Comparison of ENCODE assay signal across 8 cellular contexts in genomic region chr10:80203835-80204148, GRCh38. TPM values are rescaled to one million over a fixed set of nuclear protein-coding genes. Genes with fewer than 3 reads are reported as not detected.
DNase-seq lines count a peak whose midpoint lies in the region; ATAC-seq and TF ChIP-seq lines count a peak whose summit lies in the region.

No MANE protein-coding gene starts in this region.

- H2BK20ac ChIP-seq in IMR-90 (ENCODE audit: low read depth, low read length) = no peak overlapping the region

- no peak overlapping the region for H4K91ac ChIP-seq in IMR-90 (ENCODE audit: insufficient read depth, low read depth, low read length)

- H3K4me3 ChIP-seq in IMR-90 (ENCODE audit: insufficient read depth, low read depth, low read length) = peak overlapping the region; percentile 61
- H3K4me3 ChIP-seq in colonic mucosa = peak overlapping the region; percentile 88
- H3K4me3 ChIP-seq in neural progenitor cell = peak overlapping the region; percentile 77

- H4K8ac ChIP-seq in IMR-90 (ENCODE audit: low read depth in 2 of 2, low read length in 2 of 2) = no peak overlapping the region; a peak in 1 of 4 replicates

- dilution Hi-C loops in IMR-90 (cut with HindIII; ENCODE audit: low sequenced_read_pairs, unreplicated experiment) = no loop called here

- peaks cover 18% of the 10 kb centered on the region for H3K4me1 Mint-ChIP-seq in neural progenitor cell

- intact Hi-C loops in IMR-90 (cut with micrococcal nuclease) (loop anchor here (1.0 kb wide), 1 partner anchor 48 kb away; no protein-coding TSS in a partner anchor), colonic mucosa (cut with DNase I) (loop anchor here (5.0 kb wide), 1 partner anchor 41 kb away; no protein-coding TSS in a partner anchor), sciatic nerve (cut with DNase I) (loop anchor here (10.0 kb wide), 1 partner anchor 49 kb away; no protein-coding TSS in a partner anchor)

- no peak overlapping the region for H3K27ac Mint-ChIP-seq in neural progenitor cell

- peaks cover 23% of the 10 kb centered on the region for H3K4me1 ChIP-seq in IMR-90 (ENCODE audit: control insufficient read depth, insufficient read depth, low read length)
- H3K4me1 ChIP-seq in colonic mucosa = peaks cover 48% of the 10 kb centered on the region
- peaks cover 14% of the 10 kb centered on the region for H3K4me1 ChIP-seq in neural progenitor cell

- peak overlapping the region; percentile 76 for H2AK9ac ChIP-seq in IMR-90 (replicated peaks; ENCODE audit: low read depth, low read length, poor library complexity)

- peak overlapping the region; percentile 88; the same call in 1 of the 2 replicates for H3K9ac ChIP-seq in IMR-90 (ENCODE audit: low read depth, low read length)
- peak overlapping the region; percentile 96 to 99 for H3K9ac ChIP-seq in colonic mucosa (ENCODE audit: low read depth in 2 of 2, low read length in 2 of 2)
- H3K9ac ChIP-seq in neural progenitor cell = no peak overlapping the region

- peak overlapping the region; percentile 74 for H3K14ac ChIP-seq in IMR-90 (replicated peaks; ENCODE audit: low read depth, low read length)

- peak overlapping the region; percentile 78; the same call in 1 of the 2 replicates for H3K4ac ChIP-seq in IMR-90 (ENCODE audit: low read depth, low read length)

- ATAC-seq in IMR-90 (ENCODE audit: low read depth) (no peak), HG02678 (IDR thresholded peaks at IDR 0.05; ENCODE audit: unreplicated experiment) (no peak), sciatic nerve (no peak), HG02588 (IDR thresholded peaks at IDR 0.05; ENCODE audit: unreplicated experiment) (no peak)

- H3K36me3 Mint-ChIP-seq in neural progenitor cell = no peaks in the 10 kb centered on the region

- no peak; the same call in 1 of the 2 replicates for TF ChIP-seq POLR2A in IMR-90 (IDR thresholded peaks at IDR 0.05; ENCODE audit: low read depth, low read length)

- H2AFZ ChIP-seq in IMR-90 (replicated peaks; ENCODE audit: low read length, poor library complexity) (no peak overlapping the region), neural progenitor cell (replicated peaks) (no peak overlapping the region)

- peaks cover 15% of the 10 kb centered on the region for H3F3A ChIP-seq in neural progenitor cell (ENCODE audit: low read depth)

- H2AK5ac ChIP-seq in IMR-90 (ENCODE audit: low read depth, low read length) = peak overlapping the region; percentile 74; the same call in 1 of the 2 replicates

- peak overlapping the region; percentile 78 for H3K23ac ChIP-seq in IMR-90 (ENCODE audit: low read depth, low read length)

- H2BK120ac ChIP-seq in IMR-90 (ENCODE audit: low read depth, low read length) = peak overlapping the region; percentile 4; the same call in 1 of the 2 replicates

- H3K56ac ChIP-seq in IMR-90 (ENCODE audit: extremely low read depth, insufficient read depth, low read length) = peak overlapping the region; percentile 4; the same call in 1 of the 2 replicates

- no peaks in the 10 kb centered on the region for H3K9me3 ChIP-seq in IMR-90 (ENCODE audit: control insufficient read depth, insufficient read depth, low read length)
- H3K9me3 ChIP-seq in colonic mucosa = no peaks in the 10 kb centered on the region
- H3K9me3 ChIP-seq in neural progenitor cell (ENCODE audit: low read depth) = no peaks in the 10 kb centered on the region

- H4K20me1 ChIP-seq in IMR-90 (ENCODE audit: insufficient read depth, low read length) (peaks cover 52% of the 10 kb centered on the region), neural progenitor cell (ENCODE audit: low read depth) (peaks cover 5% of the 10 kb centered on the region)

- CTCF ChIA-PET in IMR-90 (lab: Yijun Ruan, JAX) = interaction anchor here (0.6 to 1.2 kb wide), 2 partner anchors 19 to 44 kb away, joined by 3 to 4 read pairs; no protein-coding TSS in a partner anchor

- peaks cover 9 to 71% of the 10 kb centered on the region in 2 experiments; a peak in 3 of 4 replicates for H3K79me1 ChIP-seq in IMR-90 (ENCODE audit: low read depth in 1 of 2, low read length in 2 of 2)

- H2BK15ac ChIP-seq in IMR-90 (ENCODE audit: low read depth, low read length) = no peak overlapping the region

- TF ChIP-seq RAD21 in IMR-90 (IDR thresholded peaks at IDR 0.05; ENCODE audit: low read length) = no peak

- in situ Hi-C loops in IMR-90 (cut with MboI; ENCODE audit: low sequenced_read_pairs) = loop anchor here (10.0 kb wide), 1 partner anchor 49 kb away; no protein-coding TSS in a partner anchor

- no peaks in the 10 kb centered on the region for H3K9me3 Mint-ChIP-seq in neural progenitor cell

- H3K27me3 ChIP-seq in IMR-90 (ENCODE audit: control insufficient read depth, insufficient read depth, low read length) (no peaks in the 10 kb centered on the region), colonic mucosa (no peaks in the 10 kb centered on the region), neural progenitor cell (peaks cover 50% of the 10 kb centered on the region)

- no peak overlapping the region for H4K5ac ChIP-seq in IMR-90 (ENCODE audit: low read depth, low read length)

- POLR2A ChIA-PET in IMR-90 (lab: Charles Lee; ENCODE audit: unreplicated experiment) = no interaction called here

- peak overlapping the region; percentile 84 for H3K4me3 Mint-ChIP-seq in neural progenitor cell

- TF ChIP-seq CTCF in IMR-90 (conservative IDR thresholded peaks at IDR 0.05; ENCODE audit: low read depth, low read length) (no peak), colonic mucosa (IDR thresholded peaks at IDR 0.05) (no peak), neural progenitor cell (IDR thresholded peaks at IDR 0.05) (no peak)

- WGBS in IMR-90 (ENCODE audit: extremely low coverage in 2 of 2, insufficient read length in 1 of 2), 2 experiments = no CpG with 5 or more reads among the region's 2 CpGs

- H2BK5ac ChIP-seq in IMR-90 (ENCODE audit: low read depth, low read length, poor library complexity, severe bottlenecking) = peak overlapping the region; percentile 94

- H3K27ac ChIP-seq in IMR-90 (ENCODE audit: insufficient read depth, low read length) (peak overlapping the region; percentile 98; the same call in 1 of the 2 replicates), colonic mucosa (peak overlapping the region; percentile 99), neural progenitor cell (no peak overlapping the region)

- peaks cover 16% of the 10 kb centered on the region for H3K27me3 Mint-ChIP-seq in neural progenitor cell (ENCODE audit: insufficient read depth, low read depth)

- no peaks in the 10 kb centered on the region for H3K79me2 ChIP-seq in neural progenitor cell (ENCODE audit: low read depth)

- peak; percentile 52 for DNase-seq in COLO668 (lab: John Stamatoyannopoulos, UW; ENCODE audit: unreplicated experiment)
- DNase-seq in IMR-90 = no peak
- DNase-seq in colonic mucosa = no peak
- DNase-seq in neural progenitor cell (ENCODE audit: low spot score) = no peak
- no peak for DNase-seq in sciatic nerve (ENCODE audit: low spot score)
- DNase-seq in NCI-H2171 (lab: John Stamatoyannopoulos, UW) = no peak

- H3K36me3 ChIP-seq in IMR-90 (ENCODE audit: control insufficient read depth, insufficient read depth, low read length) (peaks cover 5% of the 10 kb centered on the region; the same call in 1 of the 2 replicates), colonic mucosa (no peaks in the 10 kb centered on the region), neural progenitor cell (no peaks in the 10 kb centered on the region)

- BruUV-seq in IMR-90 (replicated peaks; lab: Mats Ljungman, UMichigan) = no TSS peak

- H3K9me1 ChIP-seq in IMR-90 (ENCODE audit: insufficient read depth, low read length) = peaks cover 28% of the 10 kb centered on the region

- H3K4me2 ChIP-seq in IMR-90 (ENCODE audit: low read depth, low read length) = peak overlapping the region; percentile 99
- peak overlapping the region; percentile 94 for H3K4me2 ChIP-seq in neural progenitor cell

- H3K18ac ChIP-seq in IMR-90 (ENCODE audit: low read depth, low read length) = no peak overlapping the region

TF ChIP-seq in IMR-90, 13 proteins besides CTCF, POLR2A, EP300 and RAD21:
- no peak for TF ChIP-seq USF2 (IDR thresholded peaks at IDR 0.05; ENCODE audit: low read depth, low read length)
- no peak for TF ChIP-seq SMC3 (IDR thresholded peaks at IDR 0.05; ENCODE audit: low read depth, low read length)
- TF ChIP-seq CEBPB (IDR thresholded peaks at IDR 0.05; ENCODE audit: low read depth, low read length) = no peak

RNA-seq across cellular contexts. Expression of gene ANXA11, which starts 1.5 kb away (rescaled TPM):
- 39.4 and 40.8 TPM in 2 replicates for total RNA-seq in IMR-90 (2012; rRNA removed)
- polyA plus RNA-seq in IMR-90 (2012; rRNA removed) = 109 and 114 TPM in 2 replicates
- polyA plus RNA-seq in IMR-90 (2012; cell fraction: cytosol; rRNA removed) = 104 and 105 TPM in 2 replicates
- 86.2 and 114 TPM in 2 replicates for polyA plus RNA-seq in IMR-90 (2012; cell fraction: nucleus; rRNA removed; ENCODE audit: low replicate concordance)
- total RNA-seq in colonic mucosa = 100 to 1,000 TPM; 271 to 353 TPM
- 2.7 and 7.3 TPM in 2 replicates for total RNA-seq in neural progenitor cell (ENCODE audit: low replicate concordance)
- total RNA-seq in sciatic nerve = 205 TPM
